ENCODE assay signal across 19 cellular contexts in the genomic region with DNA sequence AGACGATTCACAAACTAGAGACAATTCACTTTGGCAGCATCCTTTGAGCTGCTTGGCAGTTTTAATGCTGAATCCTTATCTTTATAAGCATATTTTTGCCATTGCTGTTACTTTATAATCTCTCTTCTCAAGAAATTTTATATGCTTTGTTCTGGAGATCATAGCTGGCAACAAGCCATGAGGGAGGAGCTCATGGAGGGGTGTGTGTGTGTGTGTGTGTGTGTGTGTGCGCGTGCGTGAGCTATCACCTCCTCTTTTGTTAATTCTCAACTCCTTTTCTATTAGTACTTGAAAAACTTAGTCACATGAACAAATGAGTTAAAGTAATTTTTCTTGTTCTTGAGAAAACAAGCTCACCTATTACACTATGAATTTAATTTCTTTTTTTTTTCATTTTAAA.
"Had no signal": no experiment of that assay in that cellular context is flagged by ENCODE, and none has a peak within 500 bp of the region (broad histone marks: within the 10 kb centered on the region; RNA-seq: fewer than 3 reads in every experiment).

No MANE protein-coding gene starts in this region.

- H3K27me3 ChIP-seq: esophagus muscularis mucosa, gastroesophageal sphincter, hepatocyte, stomach had no signal

- H3K27ac ChIP-seq: dorsolateral prefrontal cortex, epithelial cell of prostate, esophagus muscularis mucosa, gastroesophageal sphincter, hepatocyte, stomach had no signal

- H3K4me3 ChIP-seq: dorsolateral prefrontal cortex, esophagus muscularis mucosa, gastroesophageal sphincter, hepatocyte, stomach had no signal

- H3K36me3 ChIP-seq: esophagus muscularis mucosa, gastroesophageal sphincter, stomach had no signal

- DNase-seq: cortex of kidney; dorsolateral prefrontal cortex; effector CD8-positive, alpha-beta T cell; foreskin fibroblast; kidney; left cardiac atrium; mesendoderm; naive B cell; small intestine; stimulated activated CD4-positive, alpha-beta T cell treated with anti-CD3 and anti-CD28 coated beads, Interleukin-12 subunit alpha, Interleukin-12 subunit beta, amount 100 ng/mL, for 4 hours; stimulated activated naive CD4-positive, alpha-beta T cell; stomach; substantia nigra; trophoblast cell had no signal

- ATAC-seq: gastroesophageal sphincter, right cardiac atrium had no signal

- H3K4me1 ChIP-seq: esophagus muscularis mucosa, gastroesophageal sphincter, stomach had no signal
